Comparison of ENCODE assay signal across 1 cellular context in the genomic region with DNA sequence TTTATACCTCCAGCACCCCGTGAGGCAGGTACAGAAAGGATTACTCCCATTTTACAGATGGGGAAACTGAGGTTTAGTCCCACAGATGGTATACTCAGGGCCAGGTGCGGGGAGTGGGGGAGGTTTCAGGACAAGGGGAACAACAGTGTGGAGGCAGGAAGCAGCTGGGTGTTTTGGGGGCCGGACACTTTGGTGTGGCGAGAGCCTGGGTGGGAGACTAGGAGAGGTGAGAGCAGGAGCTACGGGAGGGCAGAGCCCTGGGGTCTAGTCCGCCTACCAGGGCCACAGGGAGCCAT.
A peak's percentile ranks its signal among the peaks of the same experiment; 100 is the strongest.
TF ChIP-seq lines count a peak whose summit lies in the region.

No MANE protein-coding gene starts in this region.

TF ChIP-seq in K562, 482 proteins besides CTCF, POLR2A, EP300 and RAD21 (continued from another document):
- TF ChIP-seq SMAD1 (IDR thresholded peaks at IDR 0.05; ENCODE audit: low read depth, low read length, partially characterized antibody) (no peak), ZNF695 (CRISPR knock-in tag; IDR thresholded peaks at IDR 0.05) (no peak), RBM25 (IDR thresholded peaks at IDR 0.05; ENCODE audit: low read depth, low read length, severe bottlenecking) (peak; percentile 80), KDM4B (IDR thresholded peaks at IDR 0.05; ENCODE audit: borderline replicate concordance in 2 of 2, low read depth in 1 of 2) (no peak)
